1 cellular context compared by ENCODE assay signal in genomic region chr3:65893631-65894030, GRCh38.
TF ChIP-seq lines count a peak whose summit lies in the region.

No MANE protein-coding gene starts in this region.

TF ChIP-seq in GM23338, 12 proteins besides CTCF, POLR2A, EP300 and RAD21 (continued from another document):
- TF ChIP-seq ZNF462 (CRISPR knock-in tag; IDR thresholded peaks at IDR 0.05), result no peak
- TF ChIP-seq NANOG (IDR thresholded peaks at IDR 0.05; ENCODE audit: borderline replicate concordance), result no peak
- TF ChIP-seq ZNF331 (CRISPR knock-in tag; IDR thresholded peaks at IDR 0.05; ENCODE audit: low read depth), result no peak
- no peak for TF ChIP-seq STAT1 (IDR thresholded peaks at IDR 0.05; ENCODE audit: unreplicated experiment)
- no peak for TF ChIP-seq EZH2phosphoT487 (IDR thresholded peaks at IDR 0.05; ENCODE audit: unreplicated experiment)
- TF ChIP-seq JUNB (IDR thresholded peaks at IDR 0.05; ENCODE audit: unreplicated experiment), result no peak
